8 cellular contexts compared by ENCODE assay signal in the genomic region with DNA sequence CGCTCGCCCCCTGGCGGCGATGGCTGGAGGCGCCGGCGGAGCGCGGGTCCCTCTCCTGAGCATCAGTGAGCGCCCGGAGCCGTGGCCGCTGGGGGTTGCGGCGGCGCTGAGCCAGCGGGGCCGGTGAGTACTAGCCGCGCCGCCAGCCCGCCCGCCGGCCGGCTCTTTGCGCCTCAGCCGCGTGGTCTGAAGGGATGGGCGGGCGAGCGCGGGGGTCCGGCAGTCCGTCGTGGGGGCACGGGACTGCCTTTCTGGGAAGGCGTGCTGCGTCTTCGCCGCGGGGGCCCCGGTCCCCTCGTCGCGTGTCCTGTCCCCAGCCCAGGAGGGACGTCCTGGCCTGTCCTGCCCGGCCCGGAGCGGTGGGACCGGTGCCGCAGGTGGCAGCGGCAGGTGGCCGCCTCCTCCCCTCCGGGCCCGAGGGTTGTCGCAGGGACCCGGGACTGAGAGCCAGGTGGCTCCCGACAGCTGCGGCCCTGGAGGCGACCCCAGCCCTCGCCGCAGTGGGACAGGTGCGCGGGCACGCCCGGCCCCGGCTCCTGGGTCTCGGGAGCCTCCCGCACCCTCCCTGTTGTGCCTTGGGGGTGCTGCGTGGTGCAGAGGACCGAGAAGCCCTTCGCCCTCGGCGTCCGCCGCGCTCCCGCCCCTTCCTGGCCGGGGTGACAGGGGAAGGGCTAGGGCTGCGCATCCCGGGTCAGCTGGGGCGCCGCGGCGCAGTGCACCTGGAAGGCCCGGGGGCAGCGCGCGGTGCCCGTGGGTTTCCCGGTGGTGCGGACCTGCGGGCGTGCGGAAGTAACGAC. TPM values are rescaled to one million over a fixed set of nuclear protein-coding genes. Genes with fewer than 3 reads are reported as not detected.
DNase-seq lines count a peak whose midpoint lies in the region; ATAC-seq, FAIRE-seq and TF ChIP-seq lines count a peak whose summit lies in the region.

A gene with protein sequence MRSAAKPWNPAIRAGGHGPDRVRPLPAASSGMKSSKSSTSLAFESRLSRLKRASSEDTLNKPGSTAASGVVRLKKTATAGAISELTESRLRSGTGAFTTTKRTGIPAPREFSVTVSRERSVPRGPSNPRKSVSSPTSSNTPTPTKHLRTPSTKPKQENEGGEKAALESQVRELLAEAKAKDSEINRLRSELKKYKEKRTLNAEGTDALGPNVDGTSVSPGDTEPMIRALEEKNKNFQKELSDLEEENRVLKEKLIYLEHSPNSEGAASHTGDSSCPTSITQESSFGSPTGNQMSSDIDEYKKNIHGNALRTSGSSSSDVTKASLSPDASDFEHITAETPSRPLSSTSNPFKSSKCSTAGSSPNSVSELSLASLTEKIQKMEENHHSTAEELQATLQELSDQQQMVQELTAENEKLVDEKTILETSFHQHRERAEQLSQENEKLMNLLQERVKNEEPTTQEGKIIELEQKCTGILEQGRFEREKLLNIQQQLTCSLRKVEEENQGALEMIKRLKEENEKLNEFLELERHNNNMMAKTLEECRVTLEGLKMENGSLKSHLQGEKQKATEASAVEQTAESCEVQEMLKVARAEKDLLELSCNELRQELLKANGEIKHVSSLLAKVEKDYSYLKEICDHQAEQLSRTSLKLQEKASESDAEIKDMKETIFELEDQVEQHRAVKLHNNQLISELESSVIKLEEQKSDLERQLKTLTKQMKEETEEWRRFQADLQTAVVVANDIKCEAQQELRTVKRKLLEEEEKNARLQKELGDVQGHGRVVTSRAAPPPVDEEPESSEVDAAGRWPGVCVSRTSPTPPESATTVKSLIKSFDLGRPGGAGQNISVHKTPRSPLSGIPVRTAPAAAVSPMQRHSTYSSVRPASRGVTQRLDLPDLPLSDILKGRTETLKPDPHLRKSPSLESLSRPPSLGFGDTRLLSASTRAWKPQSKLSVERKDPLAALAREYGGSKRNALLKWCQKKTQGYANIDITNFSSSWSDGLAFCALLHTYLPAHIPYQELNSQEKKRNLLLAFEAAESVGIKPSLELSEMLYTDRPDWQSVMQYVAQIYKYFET (plus strand): TSS at position 58 of the 797 bp plus-strand sequence. CDS start 87,293 bp downstream, outside the sequence.

- H3K4me1 ChIP-seq in pancreas (no peaks in the 10 kb centered on the region), transverse colon (peaks cover 0 to 19% (median 14%) of the 10 kb centered on the region in 4 donors)

- no peak for FAIRE-seq in pancreas (lab: Jason Lieb, UNC)

- H3K4me1 Mint-ChIP-seq in activated naive CD4-positive, alpha-beta T cell treated with anti-CD3 and anti-CD28 coated beads for 36 hours (ENCODE audit: low read depth) = peaks cover 8% of the 10 kb centered on the region

- intact Hi-C loops in activated naive CD4-positive, alpha-beta T cell treated with anti-CD3 and anti-CD28 coated beads for 36 hours (cut with micrococcal nuclease) = loop anchor here (1.0 to 10.0 kb wide), 5 partner anchors 17 to 145 kb away; a partner anchor contains a TSS
- intact Hi-C loops in Right ventricle myocardium inferior (cut with DNase I) = loop anchor here (5.0 kb wide), 2 partner anchors 88 to 108 kb away; no protein-coding TSS in a partner anchor
- intact Hi-C loops in pancreas (cut with DNase I) = loop anchor here in 1 of 3 donors (10.0 kb wide), 1 partner anchor 95 kb away; no protein-coding TSS in a partner anchor
- intact Hi-C loops in transverse colon (cut with DNase I; ENCODE audit: low total_unique reads) = no loop called here

- peak; percentile 94 for TF ChIP-seq CTCF in LNCAP (IDR thresholded peaks at IDR 0.05)
- peak; percentile 98 to 99 (median 99) for TF ChIP-seq CTCF in pancreas (IDR thresholded peaks at IDR 0.05)
- TF ChIP-seq CTCF in transverse colon (IDR thresholded peaks at IDR 0.05) = peak in 2 of 5 experiments; percentile 96 to 99

- H3K9me3 Mint-ChIP-seq in activated naive CD4-positive, alpha-beta T cell treated with anti-CD3 and anti-CD28 coated beads for 36 hours = no peaks in the 10 kb centered on the region

- no peak within 1 kb of the TSS for H3K27ac Mint-ChIP-seq in activated naive CD4-positive, alpha-beta T cell treated with anti-CD3 and anti-CD28 coated beads for 36 hours

- in situ Hi-C loops in transverse colon (cut with MboI; ENCODE audit: low pct_ligation_motif_present in 1 of 4, low pct_unique_long_range_greater_than_20kb in 1 of 4, low sequenced_read_pairs in 3 of 4) = loop anchor here in 1 of 4 donors (10.0 kb wide), 1 partner anchor 95 kb away; no protein-coding TSS in a partner anchor

- no peaks in the 10 kb centered on the region for H3K36me3 Mint-ChIP-seq in activated naive CD4-positive, alpha-beta T cell treated with anti-CD3 and anti-CD28 coated beads for 36 hours (ENCODE audit: low read depth)

- ATAC-seq in GM21825 (IDR thresholded peaks at IDR 0.05; ENCODE audit: unreplicated experiment) (peak; percentile 91), Right ventricle myocardium inferior (peak; percentile 97), pancreas (peak; percentile 45 to 99 (median 98))

- TF ChIP-seq POLR2A in transverse colon (IDR thresholded peaks at IDR 0.05) = no peak

- 0 to 1% methylated on average over 74 to 96 of the region's 96 CpGs for WGBS in pancreas, 2 donors
- WGBS in transverse colon (ENCODE audit: low coverage in 1 of 2), 2 donors = 0% methylated on average over 31 of the region's 96 CpGs; no CpG with 5 or more reads in 1 of the 2 donors

- no peak for TF ChIP-seq EP300 in transverse colon (IDR thresholded peaks at IDR 0.05; ENCODE audit: low read depth)

- CTCF ChIA-PET in activated naive CD4-positive, alpha-beta T cell treated with anti-CD3 and anti-CD28 coated beads for 36 hours (lab: Charles Lee) = interaction anchor here (0.6 to 1.5 kb wide), 14 partner anchors 9 to 252 kb away, joined by 3 to 7 read pairs (median 3); a partner anchor contains a TSS

- H3K27me3 Mint-ChIP-seq in activated naive CD4-positive, alpha-beta T cell treated with anti-CD3 and anti-CD28 coated beads for 36 hours (ENCODE audit: low read depth) = peaks cover 49% of the 10 kb centered on the region

- peak within 1 kb of the TSS; percentile 82 for H3K4me3 Mint-ChIP-seq in activated naive CD4-positive, alpha-beta T cell treated with anti-CD3 and anti-CD28 coated beads for 36 hours

- H3K27ac ChIP-seq in pancreas (peak within 1 kb of the TSS in 1 of 4 donors; percentile 11), transverse colon (peak within 1 kb of the TSS; percentile 47 to 63 (median 52))

- H3K4me3 ChIP-seq in pancreas (peak within 1 kb of the TSS; percentile 42 to 73 (median 65)), transverse colon (peak within 1 kb of the TSS; percentile 42 to 69 (median 51))

- DNase-seq in Daoy (ENCODE audit: low read depth) (peak; percentile 92), SK-N-DZ (ENCODE audit: low spot score) (peak; percentile 81), Right ventricle myocardium inferior (ENCODE audit: missing footprints) (peak; percentile 91), pancreas (peak; percentile 20 to 95 (median 83)), transverse colon (peak; percentile 86)
- DNase-seq in activated naive CD4-positive, alpha-beta T cell treated with anti-CD3 and anti-CD28 coated beads for 36 hours = peak; percentile 87

- H3K27me3 ChIP-seq in pancreas = peaks cover 0 to 14% (median 0%) of the 10 kb centered on the region in 4 donors
- H3K27me3 ChIP-seq in transverse colon = peaks cover 95% of the 10 kb centered on the region

- H3K36me3 ChIP-seq in pancreas (no peaks in the 10 kb centered on the region), transverse colon (no peaks in the 10 kb centered on the region)

- H3K9me3 ChIP-seq in pancreas (no peaks in the 10 kb centered on the region), transverse colon (no peaks in the 10 kb centered on the region)

RNA-seq across cellular contexts. Expression of the gene that starts here (rescaled TPM):
- total RNA-seq in Daoy (2014; rRNA removed; shearing (Covaris generic)) = 38.8 and 43.0 TPM in 2 replicates
- 13.0 and 15.9 TPM in 2 replicates for polyA plus RNA-seq in SK-N-DZ (2014; cell fraction: cytosol; rRNA removed)
- 14.6 and 16.0 TPM in 2 replicates for polyA plus RNA-seq in SK-N-DZ (2014; cell fraction: nucleus; rRNA removed)
- total RNA-seq in activated naive CD4-positive, alpha-beta T cell treated with anti-CD3 and anti-CD28 coated beads for 36 hours = 10 to 100 TPM; 13.7 to 17.4 TPM
- total RNA-seq in Right ventricle myocardium inferior (10.5 TPM), pancreas (10 to 100 TPM in 2 of 6 donors, 1 to 10 TPM in 4; 5.8 to 22.2 (median 9.0) TPM), transverse colon (100 to 1,000 TPM; 117 to 141 (median 125) TPM)
- 1 to 10 TPM; 5.6 to 7.0 TPM for polyA plus RNA-seq in pancreas
